Comparison of ENCODE assay signal across 14 cellular contexts in the genomic region with DNA sequence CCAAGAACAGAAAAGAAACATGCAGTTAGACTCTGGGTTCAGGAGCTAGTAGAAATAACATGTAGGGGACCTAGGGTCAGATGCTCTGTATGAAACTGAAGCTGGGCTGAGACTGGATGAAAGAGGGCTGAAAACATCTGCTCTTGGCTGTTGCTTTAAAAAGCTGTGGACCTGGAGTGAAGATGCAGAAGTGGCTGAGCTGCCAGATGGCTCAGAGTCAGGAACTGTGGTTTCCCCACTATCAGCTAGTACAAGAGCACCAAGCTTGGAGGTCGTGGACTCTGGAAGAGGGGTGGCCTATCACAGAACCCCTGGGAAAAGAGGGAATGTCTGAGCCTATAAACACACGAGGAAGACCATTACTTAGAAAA. TPM values are rescaled to one million over a fixed set of nuclear protein-coding genes. Genes with fewer than 3 reads are reported as not detected.
A peak's percentile ranks its signal among the peaks of the same experiment; 100 is the strongest.
DNase-seq lines count a peak whose midpoint lies in the region; ATAC-seq, FAIRE-seq and TF ChIP-seq lines count a peak whose summit lies in the region.
"Had no signal": no experiment of that assay in that cellular context is flagged by ENCODE, and none has a peak within 500 bp of the region (broad histone marks: within the 10 kb centered on the region; RNA-seq: fewer than 3 reads in every experiment).

No MANE protein-coding gene starts in this region.

- no peaks in the 10 kb centered on the region for H3K36me3 ChIP-seq in right lobe of liver
- H3K36me3 ChIP-seq in HepG2 (replicated peaks in 1 of 2; ENCODE audit: control insufficient read depth in 1 of 2, insufficient read depth in 2 of 2, low read length in 2 of 2) = peaks cover 0 to 3% of the 10 kb centered on the region in 2 experiments; a peak in 1 of 5 replicates
- H3K36me3 ChIP-seq in CD4-positive, alpha-beta memory T cell (ENCODE audit: insufficient read depth, low read length) = no peaks in the 10 kb centered on the region

- H3K9me3 Mint-ChIP-seq in CD4-positive, alpha-beta memory T cell = no peaks in the 10 kb centered on the region
- H3K9me3 Mint-ChIP-seq in stimulated activated effector memory CD8-positive, alpha-beta T cell treated with anti-CD3 and anti-CD28 coated beads, Interleukin-12 subunit alpha, Interleukin-12 subunit beta, amount 100 ng/mL, for 72 hours = no peaks in the 10 kb centered on the region
- H3K9me3 Mint-ChIP-seq: activated CD4-positive, alpha-beta T cell treated with anti-CD3 and anti-CD28 coated beads, Interleukin-2, amount 10 ng/mL, durations not matched to agents 7 days and 5 days; activated naive CD8-positive, alpha-beta T cell treated with anti-CD3 and anti-CD28 coated beads, Interleukin-2, amount 50 U/mL, for 24 hours had no signal

- H3K9me3 ChIP-seq in right lobe of liver = no peaks in the 10 kb centered on the region
- H3K9me3 ChIP-seq in HepG2 (ENCODE audit: low read length) = no peaks in the 10 kb centered on the region
- H3K9me3 ChIP-seq in CD4-positive, alpha-beta memory T cell (ENCODE audit: control insufficient read depth in 1 of 2, low read length in 2 of 2) = no peaks in the 10 kb centered on the region

- H3K4me3 Mint-ChIP-seq in CD4-positive, alpha-beta memory T cell = no peak overlapping the region
- no peak overlapping the region for H3K4me3 Mint-ChIP-seq in stimulated activated effector memory CD8-positive, alpha-beta T cell treated with anti-CD3 and anti-CD28 coated beads, Interleukin-12 subunit alpha, Interleukin-12 subunit beta, amount 100 ng/mL, for 72 hours
- H3K4me3 Mint-ChIP-seq: activated CD4-positive, alpha-beta T cell treated with anti-CD3 and anti-CD28 coated beads, Interleukin-2, amount 10 ng/mL, durations not matched to agents 7 days and 5 days; activated naive CD8-positive, alpha-beta T cell treated with anti-CD3 and anti-CD28 coated beads, Interleukin-2, amount 50 U/mL, for 24 hours had no signal

- 13% methylated on average over 2 of the region's 2 CpGs for WGBS in right lobe of liver (ENCODE audit: insufficient coverage, low coverage, low lambda C conversion rate, missing lambda C conversion rate)
- WGBS in HepG2 (ENCODE audit: low lambda C conversion rate) = 88% methylated on average over 2 of the region's 2 CpGs

- H3K27me3 ChIP-seq in right lobe of liver (no peaks in the 10 kb centered on the region), HepG2 (ENCODE audit: control insufficient read depth in 1 of 2, insufficient read depth in 2 of 2, low read length in 2 of 2) (no peaks in the 10 kb centered on the region)
- H3K27me3 ChIP-seq in CD4-positive, alpha-beta memory T cell (ENCODE audit: insufficient read depth, low read length) = no peaks in the 10 kb centered on the region

- H3K27ac ChIP-seq in right lobe of liver (no peak overlapping the region), HepG2 (ENCODE audit: extremely low read length, insufficient read depth, low read length) (no peak overlapping the region)
- H3K27ac ChIP-seq in CD4-positive, alpha-beta memory T cell (ENCODE audit: low read depth, low read length) = no peak overlapping the region
- H3K27ac ChIP-seq: parathyroid adenoma, RWPE1 had no signal

- TF ChIP-seq CTCF in right lobe of liver (IDR thresholded peaks at IDR 0.05) (no peak), HepG2 (CRISPR knock-in tag; IDR thresholded peaks at IDR 0.05) (no peak), fibroblast of the aortic adventitia (IDR thresholded peaks at IDR 0.05; ENCODE audit: insufficient read depth, low read length) (no peak)

- DNase-seq in right lobe of liver (no peak), HepG2 (ENCODE audit: low spot score) (no peak), NCI-H82 (lab: John Stamatoyannopoulos, UW) (peak; percentile 25), fibroblast of the aortic adventitia (ENCODE audit: low read depth) (peak; percentile 81), T-helper 2 cell (no peak), T-helper 1 cell (no peak)
- DNase-seq in CD4-positive, alpha-beta memory T cell = no peak
- DNase-seq in stimulated activated effector memory CD8-positive, alpha-beta T cell treated with anti-CD3 and anti-CD28 coated beads, Interleukin-12 subunit alpha, Interleukin-12 subunit beta, amount 100 ng/mL, for 72 hours (ENCODE audit: low spot score in 2 of 2) = no peak
- DNase-seq: activated CD4-positive, alpha-beta T cell treated with anti-CD3 and anti-CD28 coated beads, Interleukin-2, amount 10 ng/mL, durations not matched to agents 7 days and 5 days; activated naive CD8-positive, alpha-beta T cell treated with anti-CD3 and anti-CD28 coated beads, Interleukin-2, amount 50 U/mL, for 24 hours; NCI-H1417 had no signal

- TF ChIP-seq EP300 in HepG2 (IDR thresholded peaks at IDR 0.05; ENCODE audit: low read depth in 2 of 2, low read length in 2 of 2) (no peak), HepG2 (CRISPR knock-in tag; IDR thresholded peaks at IDR 0.05; ENCODE audit: borderline replicate concordance) (no peak)

- no peak for TF ChIP-seq RAD21 in HepG2 (CRISPR knock-in tag; IDR thresholded peaks at IDR 0.05)

- no peak for FAIRE-seq in HepG2 (lab: Jason Lieb, UNC)
- FAIRE-seq: urothelium cell line had no signal

- in situ Hi-C loops in HepG2 (cut with HindIII; ENCODE audit: extremely low pct_ligation_motif_present, low pct_unique_long_range_greater_than_20kb) = no loop called here

- POLR2A ChIA-PET in HepG2 (lab: Yijun Ruan, JAX) = interaction anchor here (1.3 to 1.4 kb wide), 2 partner anchors 18 to 20 kb away, joined by 3 to 4 read pairs; no protein-coding TSS in a partner anchor
- POLR2A ChIA-PET in CD4-positive, alpha-beta memory T cell (lab: Charles Lee; ENCODE audit: partially characterized antibody) = no interaction called here

- H3K4me1 ChIP-seq in right lobe of liver (peaks cover 0 to 20% (median 3%) of the 10 kb centered on the region in 4 donors), HepG2 (ENCODE audit: insufficient read depth, low read length) (peaks cover 38% of the 10 kb centered on the region)
- peaks cover 15% of the 10 kb centered on the region for H3K4me1 ChIP-seq in CD4-positive, alpha-beta memory T cell (ENCODE audit: insufficient read depth, low read length)

- intact Hi-C loops in right lobe of liver (cut with DNase I) = no loop called here
- intact Hi-C loops in HepG2 (cut with micrococcal nuclease; ENCODE audit: unreplicated experiment) = loop anchor here (10.0 kb wide), 1 partner anchor 58 kb away; no protein-coding TSS in a partner anchor
- intact Hi-C loops in CD4-positive, alpha-beta memory T cell (cut with micrococcal nuclease) = no loop called here

- peaks cover 14 to 24% (median 22%) of the 10 kb centered on the region in 4 donors for H3K4me1 Mint-ChIP-seq in CD4-positive, alpha-beta memory T cell
- H3K4me1 Mint-ChIP-seq in stimulated activated effector memory CD8-positive, alpha-beta T cell treated with anti-CD3 and anti-CD28 coated beads, Interleukin-12 subunit alpha, Interleukin-12 subunit beta, amount 100 ng/mL, for 72 hours = peaks cover 23% of the 10 kb centered on the region

- H3K4me3 ChIP-seq in right lobe of liver = no peak overlapping the region
- no peak overlapping the region for H3K4me3 ChIP-seq in HepG2 (replicated peaks in 1 of 3; ENCODE audit: insufficient read depth in 1 of 3, low read depth in 2 of 3, low read length in 3 of 3)
- H3K4me3 ChIP-seq in fibroblast of the aortic adventitia (ENCODE audit: low read depth, low read length) = no peak overlapping the region
- H3K4me3 ChIP-seq in CD4-positive, alpha-beta memory T cell (ENCODE audit: low read length in 2 of 2) = no peak overlapping the region

- TF ChIP-seq POLR2A in right lobe of liver (IDR thresholded peaks at IDR 0.05) = no peak
- no peak for TF ChIP-seq POLR2A in HepG2 (IDR thresholded peaks at IDR 0.05; ENCODE audit: insufficient read depth in 1 of 2, low read depth in 2 of 2, low read length in 2 of 2)

- peaks cover 67% of the 10 kb centered on the region for H3K79me2 ChIP-seq in HepG2 (ENCODE audit: insufficient read depth, low read length)

- no peaks in the 10 kb centered on the region for H3K36me3 Mint-ChIP-seq in CD4-positive, alpha-beta memory T cell
- no peaks in the 10 kb centered on the region for H3K36me3 Mint-ChIP-seq in stimulated activated effector memory CD8-positive, alpha-beta T cell treated with anti-CD3 and anti-CD28 coated beads, Interleukin-12 subunit alpha, Interleukin-12 subunit beta, amount 100 ng/mL, for 72 hours

- H4K20me1 ChIP-seq in HepG2 (ENCODE audit: insufficient read depth, low read length) = no peaks in the 10 kb centered on the region

- CTCF ChIA-PET in HepG2 (lab: Yijun Ruan, JAX; ENCODE audit: low intra/inter-chr PET ratio, low total read pairs) = no interaction called here
- CTCF ChIA-PET in CD4-positive, alpha-beta memory T cell (lab: Charles Lee; ENCODE audit: partially characterized antibody) = interaction anchor here (1.7 to 3.4 kb wide), 2 partner anchors 11 to 56 kb away, joined by 4 to 13 read pairs; no protein-coding TSS in a partner anchor

- H2AFZ ChIP-seq in HepG2 (ENCODE audit: low read length) = no peak overlapping the region
- H2AFZ ChIP-seq: parathyroid adenoma had no signal

- BruUV-seq in HepG2 (replicated peaks; lab: Mats Ljungman, UMichigan) = no TSS peak

- ATAC-seq in right lobe of liver (peak; percentile 35 to 63 (median 42)), HepG2 (no peak)
- ATAC-seq in stimulated activated effector memory CD8-positive, alpha-beta T cell treated with anti-CD3 and anti-CD28 coated beads, Interleukin-12 subunit alpha, Interleukin-12 subunit beta, amount 100 ng/mL, for 72 hours = no peak
- ATAC-seq: activated naive CD8-positive, alpha-beta T cell treated with anti-CD3 and anti-CD28 coated beads, Interleukin-2, amount 50 U/mL, for 24 hours had no signal

- H3K4me2 ChIP-seq in HepG2 (ENCODE audit: low read depth, low read length) = no peak overlapping the region

- H3K27me3 Mint-ChIP-seq in CD4-positive, alpha-beta memory T cell = no peaks in the 10 kb centered on the region
- H3K27me3 Mint-ChIP-seq: activated CD4-positive, alpha-beta T cell treated with anti-CD3 and anti-CD28 coated beads, Interleukin-2, amount 10 ng/mL, durations not matched to agents 7 days and 5 days; activated naive CD8-positive, alpha-beta T cell treated with anti-CD3 and anti-CD28 coated beads, Interleukin-2, amount 50 U/mL, for 24 hours had no signal

- no peak overlapping the region for H3K27ac Mint-ChIP-seq in CD4-positive, alpha-beta memory T cell
- H3K27ac Mint-ChIP-seq in stimulated activated effector memory CD8-positive, alpha-beta T cell treated with anti-CD3 and anti-CD28 coated beads, Interleukin-12 subunit alpha, Interleukin-12 subunit beta, amount 100 ng/mL, for 72 hours = no peak overlapping the region
- H3K27ac Mint-ChIP-seq: activated CD4-positive, alpha-beta T cell treated with anti-CD3 and anti-CD28 coated beads, Interleukin-2, amount 10 ng/mL, durations not matched to agents 7 days and 5 days; activated naive CD8-positive, alpha-beta T cell treated with anti-CD3 and anti-CD28 coated beads, Interleukin-2, amount 50 U/mL, for 24 hours had no signal

- no peak overlapping the region for H3K9ac ChIP-seq in HepG2 (ENCODE audit: insufficient read depth, low read depth, low read length)
- H3K9ac ChIP-seq: parathyroid adenoma had no signal

RNA-seq across cellular contexts. Expression of a gene that starts 5.9 kb away (rescaled TPM):
- 10 to 100 TPM; 54.2 to 92.5 (median 63.5) TPM for total RNA-seq in right lobe of liver
- 79.1 and 129 TPM in 2 replicates for total RNA-seq in HepG2 (2016; rRNA removed; fragmentation: Illumina TruSeq; extraction: Trizol)
- 26.6 and 27.5 TPM in 2 replicates for total RNA-seq in HepG2 (2016; cell fraction: cytosol; rRNA removed; fragmentation: Illumina TruSeq; extraction: Trizol; ENCODE audit: low read depth)
- 75.9 and 131 TPM in 2 replicates for total RNA-seq in HepG2 (2016; cell fraction: insoluble cytoplasmic fraction; rRNA removed; fragmentation: Illumina TruSeq; extraction: Trizol)
- 36.9 and 37.6 TPM in 2 replicates for total RNA-seq in HepG2 (2016; cell fraction: membrane; rRNA removed; fragmentation: Illumina TruSeq; extraction: Trizol)
- 68.1 and 76.5 TPM in 2 replicates for total RNA-seq in HepG2 (2016; cell fraction: nucleus; rRNA removed; fragmentation: Illumina TruSeq; extraction: Trizol)
- polyA plus RNA-seq in HepG2 (2011; rRNA removed) = 35.0 and 48.6 TPM in 2 replicates
- 21.6 and 31.1 TPM in 2 replicates for polyA plus RNA-seq in HepG2 (2011; cell fraction: cytosol; rRNA removed)
- polyA plus RNA-seq in HepG2 (2011; cell fraction: nucleus; rRNA removed) = 9.1 and 9.6 TPM in 2 replicates
- polyA plus RNA-seq in HepG2 (2012) = 33.5 and 43.4 TPM in 2 replicates
- 32.5 and 34.3 TPM in 2 replicates for polyA plus RNA-seq in HepG2 (2016; cell fraction: cytosol; fragmentation: Illumina TruSeq; extraction: Trizol; ENCODE audit: low read depth)
- polyA plus RNA-seq in HepG2 (2016; cell fraction: insoluble cytoplasmic fraction; fragmentation: Illumina TruSeq; extraction: Trizol; ENCODE audit: low read depth) = 174 and 182 TPM in 2 replicates
- 35.0 and 37.9 TPM in 2 replicates for polyA plus RNA-seq in HepG2 (2016; cell fraction: membrane; fragmentation: Illumina TruSeq; extraction: Trizol; ENCODE audit: low read depth)
- polyA plus RNA-seq in HepG2 (2016; cell fraction: nucleus; fragmentation: Illumina TruSeq; extraction: Trizol; ENCODE audit: insufficient read depth, low read depth) = 48.1 and 53.1 TPM in 2 replicates
- 13.1 and 16.9 TPM in 2 replicates for polyA minus RNA-seq in HepG2 (2011; rRNA and poly(A)+ RNA removed; ENCODE audit: low replicate concordance)
- 17.2 and 21.8 TPM in 2 replicates for polyA minus RNA-seq in HepG2 (2011; cell fraction: cytosol; rRNA and poly(A)+ RNA removed)
- polyA minus RNA-seq in HepG2 (2011; cell fraction: nucleus; rRNA and poly(A)+ RNA removed) = 77.4 and 91.6 TPM in 2 replicates
- 26.7 and 96.8 TPM in 2 replicates for total RNA-seq in fibroblast of the aortic adventitia (ENCODE audit: low replicate concordance)
- 10 to 100 TPM; 33.7 to 38.5 TPM for total RNA-seq in CD4-positive, alpha-beta memory T cell
- 10 to 100 TPM; 63.5 to 66.6 TPM for polyA plus RNA-seq in CD4-positive, alpha-beta memory T cell

RNA-seq across cellular contexts. Expression of a gene that starts 6.3 kb away (rescaled TPM):
- total RNA-seq in right lobe of liver = 10 to 100 TPM; 16.2 to 22.4 (median 19.9) TPM
- total RNA-seq in HepG2 (2016; rRNA removed; fragmentation: Illumina TruSeq; extraction: Trizol) = 31.6 and 51.1 TPM in 2 replicates
- total RNA-seq in HepG2 (2016; cell fraction: cytosol; rRNA removed; fragmentation: Illumina TruSeq; extraction: Trizol; ENCODE audit: low read depth) = 3.0 and 3.7 TPM in 2 replicates
- total RNA-seq in HepG2 (2016; cell fraction: insoluble cytoplasmic fraction; rRNA removed; fragmentation: Illumina TruSeq; extraction: Trizol) = 33.1 and 46.7 TPM in 2 replicates
- total RNA-seq in HepG2 (2016; cell fraction: membrane; rRNA removed; fragmentation: Illumina TruSeq; extraction: Trizol) = 10.2 and 13.3 TPM in 2 replicates
- total RNA-seq in HepG2 (2016; cell fraction: nucleus; rRNA removed; fragmentation: Illumina TruSeq; extraction: Trizol) = 23.1 and 30.8 TPM in 2 replicates
- 23.7 and 29.0 TPM in 2 replicates for polyA plus RNA-seq in HepG2 (2011; rRNA removed)
- polyA plus RNA-seq in HepG2 (2011; cell fraction: cytosol; rRNA removed) = 12.2 and 18.6 TPM in 2 replicates
- polyA plus RNA-seq in HepG2 (2011; cell fraction: nucleus; rRNA removed) = 16.9 and 19.8 TPM in 2 replicates
- 23.2 and 28.6 TPM in 2 replicates for polyA plus RNA-seq in HepG2 (2012)
- polyA plus RNA-seq in HepG2 (2016; cell fraction: cytosol; fragmentation: Illumina TruSeq; extraction: Trizol; ENCODE audit: low read depth) = 1.9 and 2.0 TPM in 2 replicates
- polyA plus RNA-seq in HepG2 (2016; cell fraction: insoluble cytoplasmic fraction; fragmentation: Illumina TruSeq; extraction: Trizol; ENCODE audit: low read depth) = 42.8 and 44.8 TPM in 2 replicates
- polyA plus RNA-seq in HepG2 (2016; cell fraction: membrane; fragmentation: Illumina TruSeq; extraction: Trizol; ENCODE audit: low read depth) = 5.4 and 5.6 TPM in 2 replicates
- polyA plus RNA-seq in HepG2 (2016; cell fraction: nucleus; fragmentation: Illumina TruSeq; extraction: Trizol; ENCODE audit: insufficient read depth, low read depth) = 31.0 and 32.0 TPM in 2 replicates
- 19.8 and 58.2 TPM in 2 replicates for polyA minus RNA-seq in HepG2 (2011; rRNA and poly(A)+ RNA removed; ENCODE audit: low replicate concordance)
- 23.2 and 23.7 TPM in 2 replicates for polyA minus RNA-seq in HepG2 (2011; cell fraction: cytosol; rRNA and poly(A)+ RNA removed)
- 43.5 and 43.8 TPM in 2 replicates for polyA minus RNA-seq in HepG2 (2011; cell fraction: nucleus; rRNA and poly(A)+ RNA removed)
- total RNA-seq in fibroblast of the aortic adventitia (ENCODE audit: low replicate concordance) = 34.8 and 55.8 TPM in 2 replicates
- total RNA-seq in CD4-positive, alpha-beta memory T cell = 10 to 100 TPM; 38.6 to 38.8 TPM
- polyA plus RNA-seq in CD4-positive, alpha-beta memory T cell = 10 to 100 TPM; 28.7 to 37.7 TPM

Comparison
In these comparisons a context has a peak if more than half of its experiments do, and no peak if none do; other contexts are left out.
1. ATAC-seq: peak in right lobe of liver (4 of 4); none in HepG2 (single experiment) and stimulated activated effector memory CD8-positive, alpha-beta T cell treated with anti-CD3 and anti-CD28 coated beads, Interleukin-12 subunit alpha, Interleukin-12 subunit beta, amount 100 ng/mL, for 72 hours (single experiment).
2. DNase-seq: peak in NCI-H82 (single experiment) and fibroblast of the aortic adventitia (single experiment); none in right lobe of liver (0 of 3), HepG2 (single experiment), T-helper 2 cell (0 of 5), CD4-positive, alpha-beta memory T cell (0 of 5), T-helper 1 cell (0 of 5) and stimulated activated effector memory CD8-positive, alpha-beta T cell treated with anti-CD3 and anti-CD28 coated beads, Interleukin-12 subunit alpha, Interleukin-12 subunit beta, amount 100 ng/mL, for 72 hours (0 of 2).